Comparison of ENCODE assay signal across 8 cellular contexts in genomic region chr14:22071001-22071400, GRCh38.
DNase-seq lines count a peak whose midpoint lies in the region; ATAC-seq and TF ChIP-seq lines count a peak whose summit lies in the region.

No MANE protein-coding gene starts in this region.

- H4K20me1 ChIP-seq in KMS-11 (ENCODE audit: insufficient read depth), result no peaks in the 10 kb centered on the region

- H3K27ac ChIP-seq in KMS-11, result no peak overlapping the region; the same call in 1 of the 2 replicates

- in situ Hi-C loops in GM13976 (cut with MboI; ENCODE audit: low sequenced_read_pairs, unreplicated experiment) (no loop called here), G401 (cut with HindIII; ENCODE audit: low sequenced_read_pairs) (no loop called here)

- no peaks in the 10 kb centered on the region for H3K36me3 ChIP-seq in KMS-11 (ENCODE audit: insufficient read depth)

- H3K79me2 ChIP-seq in KMS-11 (ENCODE audit: insufficient read depth, low read depth), result no peaks in the 10 kb centered on the region

- peaks cover 5% of the 10 kb centered on the region for H3K4me1 ChIP-seq in KMS-11 (ENCODE audit: low read depth, poor library complexity, severe bottlenecking)

- peak overlapping the region; percentile 34; the same call in 1 of the 2 replicates for H3K4me2 ChIP-seq in KMS-11

- peak overlapping the region; percentile 67; the same call in 1 of the 2 replicates for H2AFZ ChIP-seq in KMS-11 (ENCODE audit: low read depth)

- no peak overlapping the region for H3K4me3 ChIP-seq in KMS-11 (IDR thresholded peaks at IDR 0.05; ENCODE audit: insufficient read depth, low read depth, low read length)

- no peaks in the 10 kb centered on the region for H3K27me3 ChIP-seq in KMS-11 (ENCODE audit: insufficient read depth, low read depth)

- TF ChIP-seq CTCF in GM13976 (IDR thresholded peaks at IDR 0.05; ENCODE audit: borderline replicate concordance, control extremely low read depth, extremely low read depth, insufficient read depth, missing control alignments) (no peak), KMS-11 (conservative IDR thresholded peaks at IDR 0.05; ENCODE audit: low read depth, low read length) (no peak)

- peak; percentile 91 for ATAC-seq in GM21528 (IDR thresholded peaks at IDR 0.05; ENCODE audit: low FRiP score, unreplicated experiment)

- peak; percentile 20 for DNase-seq in GM13976 (ENCODE audit: low spot score)
- peak; percentile 68 for DNase-seq in activated gamma-delta T cell treated with Interleukin-2 at 50 U/mL for 16 hours
- no peak for DNase-seq in NCI-H2107 treated with DMSO at 0.1 percent for 48 hours (lab: John Stamatoyannopoulos, UW; ENCODE audit: unreplicated experiment)
- DNase-seq in NCI-H526 treated with DMSO at 0.1 percent for 48 hours (lab: John Stamatoyannopoulos, UW), result no peak
- DNase-seq in G401 (ENCODE audit: low spot score), result no peak
- DNase-seq in NCI-H1105 (lab: John Stamatoyannopoulos, UW), result no peak

- no peak overlapping the region for H3K9ac ChIP-seq in KMS-11

Comparison
In these comparisons a context has a peak if more than half of its experiments do, and no peak if none do; other contexts are left out.
1. DNase-seq: peak in GM13976 (single experiment) and activated gamma-delta T cell treated with Interleukin-2 at 50 U/mL for 16 hours (single experiment); none in NCI-H2107 treated with DMSO at 0.1 percent for 48 hours (single experiment), NCI-H526 treated with DMSO at 0.1 percent for 48 hours (single experiment), G401 (single experiment) and NCI-H1105 (single experiment).